Comparison of ENCODE assay signal across 20 cellular contexts in genomic region chr11:66907751-66908173, GRCh38. TPM values are rescaled to one million over a fixed set of nuclear protein-coding genes. Genes with fewer than 3 reads are reported as not detected.
DNase-seq lines count a peak whose midpoint lies in the region; ATAC-seq and TF ChIP-seq lines count a peak whose summit lies in the region.
"Had no signal": no experiment of that assay in that cellular context is flagged by ENCODE, and none has a peak within 500 bp of the region (broad histone marks: within the 10 kb centered on the region; RNA-seq: fewer than 3 reads in every experiment).

No MANE protein-coding gene starts in this region.

- H3K36me3 Mint-ChIP-seq in neural crest cell (ENCODE audit: low read depth), result peaks cover 3% of the 10 kb centered on the region
- H3K36me3 Mint-ChIP-seq: natural killer cell had no signal

- CTCF ChIA-PET in RWPE1 (lab: Yijun Ruan, JAX), result no interaction called here

- ATAC-seq in left cardiac atrium (peak; percentile 49 to 61), HG03442 (IDR thresholded peaks at IDR 0.05; ENCODE audit: unreplicated experiment) (no peak), GM21390 (IDR thresholded peaks at IDR 0.05; ENCODE audit: unreplicated experiment) (no peak), HG02973 (IDR thresholded peaks at IDR 0.05; ENCODE audit: unreplicated experiment) (no peak)
- ATAC-seq: natural killer cell, upper lobe of right lung had no signal

- peaks cover 68% of the 10 kb centered on the region for H3K4me1 Mint-ChIP-seq in neural crest cell
- H3K4me1 Mint-ChIP-seq: activated CD4-positive, alpha-beta T cell treated with anti-CD3 and anti-CD28 coated beads, Interleukin-2, amount 10 ng/mL, durations not matched to agents 7 days and 5 days; natural killer cell had no signal

- H3K27me3 Mint-ChIP-seq in neural crest cell (ENCODE audit: low read depth), result no peaks in the 10 kb centered on the region
- H3K27me3 Mint-ChIP-seq: activated CD4-positive, alpha-beta T cell treated with anti-CD3 and anti-CD28 coated beads, Interleukin-2, amount 10 ng/mL, durations not matched to agents 7 days and 5 days; stimulated activated naive CD8-positive, alpha-beta T cell treated with anti-CD3 and anti-CD28 coated beads, Interleukin-15, Interleukin-2, amounts not matched to agents 100 ng/mL and 50 ng/mL, for 24 hours had no signal

- intact Hi-C loops in left cardiac atrium (cut with DNase I), result no loop called here

- H3K27ac Mint-ChIP-seq in neural crest cell (ENCODE audit: unreplicated experiment), result peak overlapping the region; percentile 36
- H3K27ac Mint-ChIP-seq: activated CD4-positive, alpha-beta T cell treated with anti-CD3 and anti-CD28 coated beads, Interleukin-2, amount 10 ng/mL, durations not matched to agents 7 days and 5 days; HFFc6; natural killer cell; stimulated activated naive CD8-positive, alpha-beta T cell treated with anti-CD3 and anti-CD28 coated beads, Interleukin-15, Interleukin-2, amounts not matched to agents 100 ng/mL and 50 ng/mL, for 24 hours had no signal

- H3K9me3 Mint-ChIP-seq in neural crest cell, result no peaks in the 10 kb centered on the region
- H3K9me3 Mint-ChIP-seq: activated CD4-positive, alpha-beta T cell treated with anti-CD3 and anti-CD28 coated beads, Interleukin-2, amount 10 ng/mL, durations not matched to agents 7 days and 5 days; HFFc6; natural killer cell; stimulated activated naive CD8-positive, alpha-beta T cell treated with anti-CD3 and anti-CD28 coated beads, Interleukin-15, Interleukin-2, amounts not matched to agents 100 ng/mL and 50 ng/mL, for 24 hours had no signal

- POLR2A ChIA-PET in RWPE1 (lab: Yijun Ruan, JAX; ENCODE audit: low non-redundant PET), result interaction anchor here (0.6 kb wide), 1 partner anchor 73 kb away, joined by 3 read pairs; no protein-coding TSS in a partner anchor

- DNase-seq in Caki2 (ENCODE audit: low read depth) (peak; percentile 30), RWPE1 (ENCODE audit: low spot score) (no peak), left cardiac atrium (no peak), neural crest cell (ENCODE audit: low read depth, low spot score) (no peak), activated T-cell treated with anti-CD3 and anti-CD28 coated beads for 4 hours (no peak)
- DNase-seq: activated CD4-positive, alpha-beta T cell treated with anti-CD3 and anti-CD28 coated beads, Interleukin-2, amount 10 ng/mL, durations not matched to agents 7 days and 5 days; activated naive CD4-positive, alpha-beta T cell; HFFc6; natural killer cell; NCI-H146; NCI-H226; NK-92 treated with Interleukin-12 subunit alpha and Interleukin-12 subunit beta, amount 100 ng/mL, for 24 hours; RPMI8226; sigmoid colon; upper lobe of right lung had no signal

- in situ Hi-C loops in Caki2 (cut with HindIII; ENCODE audit: low pct_unique_long_range_greater_than_20kb, low sequenced_read_pairs), result no loop called here

- H3K27ac ChIP-seq in RWPE1, result peak overlapping the region; percentile 89
- H3K27ac ChIP-seq: C4-2B, sigmoid colon, upper lobe of right lung had no signal

- TF ChIP-seq CTCF in RWPE1 (conservative IDR thresholded peaks at IDR 0.05; ENCODE audit: low read depth) (no peak), neural crest cell (conservative IDR thresholded peaks at IDR 0.05) (no peak)

- H3K4me3 Mint-ChIP-seq in neural crest cell, result no peak overlapping the region
- H3K4me3 Mint-ChIP-seq: activated CD4-positive, alpha-beta T cell treated with anti-CD3 and anti-CD28 coated beads, Interleukin-2, amount 10 ng/mL, durations not matched to agents 7 days and 5 days; HFFc6; natural killer cell; stimulated activated naive CD8-positive, alpha-beta T cell treated with anti-CD3 and anti-CD28 coated beads, Interleukin-15, Interleukin-2, amounts not matched to agents 100 ng/mL and 50 ng/mL, for 24 hours had no signal

RNA-seq across cellular contexts. Expression of gene PC, which starts 50.4 kb away (rescaled TPM):
- total RNA-seq in Caki2 (2014; rRNA removed; shearing (Covaris generic); ENCODE audit: low replicate concordance), result 11.9 and 18.4 TPM in 2 replicates
- total RNA-seq in left cardiac atrium (10 to 100 TPM; 21.2 to 39.1 TPM), neural crest cell (51.9 and 53.6 TPM in 2 replicates)

RNA-seq across cellular contexts. Expression of gene LRFN4, which starts 50.9 kb away (rescaled TPM):
- total RNA-seq in Caki2 (2014; rRNA removed; shearing (Covaris generic); ENCODE audit: low replicate concordance), result not detected in 2 replicates
- total RNA-seq in left cardiac atrium (10 to 100 TPM; 14.3 to 15.5 TPM), neural crest cell (36.2 and 37.2 TPM in 2 replicates)

Comparison
In these comparisons a context has a peak if more than half of its experiments do, and no peak if none do; other contexts are left out.
1. ATAC-seq: peak in left cardiac atrium (2 of 2); none in HG03442 (single experiment), GM21390 (single experiment) and HG02973 (single experiment).
2. RNA of gene LRFN4, which starts 50.9 kb away (total RNA-seq): 36.2 to 37.2 TPM in neural crest cell and 14.3 to 15.5 TPM in left cardiac atrium; not detected in Caki2; every median in the first group is over 10 times any median in the second.